In the genomic region with DNA sequence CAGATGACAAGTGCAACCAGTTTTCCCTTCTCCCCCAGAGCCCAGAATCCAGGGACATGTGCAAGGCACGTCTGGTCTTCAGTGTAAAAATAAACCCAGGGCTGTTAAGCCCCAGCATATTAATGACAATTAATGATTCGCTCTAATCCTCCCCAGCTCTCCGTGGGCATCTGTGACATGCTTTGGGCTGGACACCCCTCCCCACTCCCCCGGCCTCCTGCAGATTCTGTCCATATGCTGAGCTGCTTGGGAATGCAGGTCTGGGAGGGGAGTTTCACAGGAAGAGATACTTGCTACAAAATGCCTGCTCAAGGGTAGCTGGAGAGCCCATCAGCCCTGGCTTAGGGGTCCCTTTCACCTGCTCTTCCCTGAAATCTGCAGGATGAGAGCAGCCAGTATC, we compare ENCODE assay signal across 21 cellular contexts. TPM values are rescaled to one million over a fixed set of nuclear protein-coding genes. Genes with fewer than 3 reads are reported as not detected.
A peak's percentile ranks its signal among the peaks of the same experiment; 100 is the strongest.
DNase-seq lines count a peak whose midpoint lies in the region; ATAC-seq and TF ChIP-seq lines count a peak whose summit lies in the region.
"Had no signal": no experiment of that assay in that cellular context is flagged by ENCODE, and none has a peak within 500 bp of the region (broad histone marks: within the 10 kb centered on the region; RNA-seq: fewer than 3 reads in every experiment).

No MANE protein-coding gene starts in this region.

- no peaks in the 10 kb centered on the region for H3K9me3 ChIP-seq in SK-N-SH

- H3K4me2 ChIP-seq in SK-N-SH = no peak overlapping the region

- no peak overlapping the region for H3K27ac ChIP-seq in SK-N-SH (ENCODE audit: low read depth in 2 of 2, low read length in 1 of 2)
- H3K27ac ChIP-seq: 22Rv1 had no signal

- no peaks in the 10 kb centered on the region for H3K36me3 Mint-ChIP-seq in brain
- H3K36me3 Mint-ChIP-seq: CD14-positive monocyte, IgD-negative memory B cell had no signal

- H3K9me3 Mint-ChIP-seq in brain = peaks cover 0 to 5% (median 0%) of the 10 kb centered on the region in 5 experiments
- H3K9me3 Mint-ChIP-seq: CD14-positive monocyte, IgD-negative memory B cell had no signal

- no peak overlapping the region for H3K4me3 Mint-ChIP-seq in brain
- H3K4me3 Mint-ChIP-seq: CD14-positive monocyte had no signal

- POLR2A ChIA-PET in SK-N-SH (lab: Yijun Ruan, JAX) = no interaction called here

- WGBS in SK-N-SH (ENCODE audit: low lambda C conversion rate) = 18% methylated on average over 3 of the region's 4 CpGs

- TF ChIP-seq RAD21 in SK-N-SH (IDR thresholded peaks at IDR 0.05; ENCODE audit: low read length) = no peak

- no peak overlapping the region for H3K9ac ChIP-seq in SK-N-SH

- no peaks in the 10 kb centered on the region for H3F3A ChIP-seq in SK-N-SH (replicated peaks; ENCODE audit: insufficient read depth)

- no peaks in the 10 kb centered on the region for H3K27me3 ChIP-seq in SK-N-SH (ENCODE audit: insufficient read depth)

- DNase-seq in SK-N-SH (peak; percentile 37), iPS-NIHi7 (ENCODE audit: extremely low spot score) (peak; percentile 44), left ventricle myocardium superior (no peak), GOT3 (lab: John Stamatoyannopoulos, UW) (no peak)
- DNase-seq in stimulated activated CD4-positive, alpha-beta T cell treated with anti-CD3 and anti-CD28 coated beads, Interleukin-4, amount 100 ng/mL, for 24 hours = no peak
- DNase-seq: DMS153; Karpas-422; NCI-H1417 treated with DMSO at 0.1 percent for 48 hours; NCI-H187 treated with DMSO at 0.1 percent for 48 hours; NCI-H345; NCI-H69; NK-92 treated with Interleukin-12 subunit alpha and Interleukin-12 subunit beta, amount 100 ng/mL, for 24 hours; Right ventricle myocardium superior had no signal

- H3K27me3 Mint-ChIP-seq in brain = peaks cover 3% of the 10 kb centered on the region

- ATAC-seq in SK-N-SH treated with all-trans-retinoic acid at 6 μM for 48 hours (no peak), left ventricle myocardium superior (no peak), HG03378 (IDR thresholded peaks at IDR 0.05; ENCODE audit: unreplicated experiment) (no peak)
- ATAC-seq: GM12878 had no signal

- H3K79me2 ChIP-seq in SK-N-SH (ENCODE audit: insufficient read depth) = no peaks in the 10 kb centered on the region

- H3K36me3 ChIP-seq in SK-N-SH (replicated peaks in 1 of 2; ENCODE audit: control insufficient read depth in 1 of 2, insufficient read depth in 2 of 2, low read length in 1 of 2) = no peaks in the 10 kb centered on the region

- H3K9me2 ChIP-seq in SK-N-SH = no peaks in the 10 kb centered on the region

- intact Hi-C loops in left ventricle myocardium superior (cut with micrococcal nuclease) = no loop called here

- H2AFZ ChIP-seq in SK-N-SH (ENCODE audit: low read depth) = no peak overlapping the region

- H3K4me3 ChIP-seq in SK-N-SH (ENCODE audit: low read depth in 2 of 2, low read length in 1 of 2) = no peak overlapping the region
- H3K4me3 ChIP-seq: GM12878 had no signal

- H3K4me1 ChIP-seq in SK-N-SH (ENCODE audit: control insufficient read depth in 1 of 2, insufficient read depth in 2 of 2, low read depth in 1 of 2, low read length in 1 of 2) = peaks cover 0 to 5% of the 10 kb centered on the region in 2 experiments; a peak in 1 of 4 replicates

- H3K4me1 Mint-ChIP-seq in brain = peaks cover 12% of the 10 kb centered on the region
- H3K4me1 Mint-ChIP-seq: CD14-positive monocyte, IgD-negative memory B cell had no signal

- H3K27ac Mint-ChIP-seq in brain = peak overlapping the region in 4 of 5 experiments; percentile 32 to 79 (median 62)
- H3K27ac Mint-ChIP-seq: CD14-positive monocyte, IgD-negative memory B cell had no signal

- TF ChIP-seq CTCF in SK-N-SH (IDR thresholded peaks at IDR 0.05) = no peak
- no peak for TF ChIP-seq CTCF in brain (conservative IDR thresholded peaks at IDR 0.05)

- CTCF ChIA-PET in SK-N-SH (lab: Yijun Ruan, JAX) = interaction anchor here (1.3 to 4.4 kb wide), 3 partner anchors 25 to 150 kb away, joined by 3 to 31 read pairs (median 4); no protein-coding TSS in a partner anchor

- no peak for TF ChIP-seq EP300 in SK-N-SH (IDR thresholded peaks at IDR 0.05; ENCODE audit: borderline replicate concordance in 1 of 2, low read depth in 1 of 2, low read length in 1 of 2)

- no peaks in the 10 kb centered on the region for H4K20me1 ChIP-seq in SK-N-SH (ENCODE audit: insufficient read depth)

TF ChIP-seq in SK-N-SH, 30 proteins besides CTCF, POLR2A, EP300 and RAD21:
- no peak for TF ChIP-seq SMC3 (IDR thresholded peaks at IDR 0.05; ENCODE audit: low read depth, low read length)
- no peak for TF ChIP-seq FOSL2 (IDR thresholded peaks at IDR 0.05; ENCODE audit: borderline replicate concordance, low read depth)
- TF ChIP-seq EZH2phosphoT487 (IDR thresholded peaks at IDR 0.05; ENCODE audit: borderline replicate concordance, low read depth) = no peak
- TF ChIP-seq TEAD4 (IDR thresholded peaks at IDR 0.05; ENCODE audit: borderline replicate concordance, insufficient read depth) = no peak
- no peak for TF ChIP-seq TCF12 (IDR thresholded peaks at IDR 0.05)
- no peak for TF ChIP-seq RCOR1 (IDR thresholded peaks at IDR 0.05; ENCODE audit: low read length)
- TF ChIP-seq, protein P1, sequence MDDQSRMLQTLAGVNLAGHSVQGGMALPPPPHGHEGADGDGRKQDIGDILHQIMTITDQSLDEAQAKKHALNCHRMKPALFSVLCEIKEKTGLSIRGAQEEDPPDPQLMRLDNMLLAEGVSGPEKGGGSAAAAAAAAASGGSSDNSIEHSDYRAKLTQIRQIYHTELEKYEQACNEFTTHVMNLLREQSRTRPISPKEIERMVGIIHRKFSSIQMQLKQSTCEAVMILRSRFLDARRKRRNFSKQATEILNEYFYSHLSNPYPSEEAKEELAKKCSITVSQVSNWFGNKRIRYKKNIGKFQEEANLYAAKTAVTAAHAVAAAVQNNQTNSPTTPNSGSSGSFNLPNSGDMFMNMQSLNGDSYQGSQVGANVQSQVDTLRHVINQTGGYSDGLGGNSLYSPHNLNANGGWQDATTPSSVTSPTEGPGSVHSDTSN (IDR thresholded peaks at IDR 0.05) = no peak
- no peak for TF ChIP-seq POLR2AphosphoS5 (IDR thresholded peaks at IDR 0.05; ENCODE audit: low read depth, low read length)
- no peak for TF ChIP-seq JUND (IDR thresholded peaks at IDR 0.05)
- TF ChIP-seq, protein P2, sequence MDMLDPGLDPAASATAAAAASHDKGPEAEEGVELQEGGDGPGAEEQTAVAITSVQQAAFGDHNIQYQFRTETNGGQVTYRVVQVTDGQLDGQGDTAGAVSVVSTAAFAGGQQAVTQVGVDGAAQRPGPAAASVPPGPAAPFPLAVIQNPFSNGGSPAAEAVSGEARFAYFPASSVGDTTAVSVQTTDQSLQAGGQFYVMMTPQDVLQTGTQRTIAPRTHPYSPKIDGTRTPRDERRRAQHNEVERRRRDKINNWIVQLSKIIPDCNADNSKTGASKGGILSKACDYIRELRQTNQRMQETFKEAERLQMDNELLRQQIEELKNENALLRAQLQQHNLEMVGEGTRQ (IDR thresholded peaks at IDR 0.05; ENCODE audit: borderline replicate concordance, low read depth, low read length) = no peak
- TF ChIP-seq TAF1 (IDR thresholded peaks at IDR 0.05; ENCODE audit: borderline replicate concordance, low read depth, low read length) = no peak
- TF ChIP-seq FOXM1 (IDR thresholded peaks at IDR 0.05; ENCODE audit: low read depth) = no peak

TF ChIP-seq in SK-N-SH treated with all-trans-retinoic acid at 6 μM for 48 hours, 23 proteins besides CTCF, POLR2A, EP300 and RAD21:
- TF ChIP-seq RARB (CRISPR knock-in tag; IDR thresholded peaks at IDR 0.05) (no peak), ZNF70 (CRISPR knock-in tag; IDR thresholded peaks at IDR 0.05) (no peak), ZNF565 (CRISPR knock-in tag; conservative IDR thresholded peaks at IDR 0.05; ENCODE audit: low read depth) (no peak), ZFP3 (CRISPR knock-in tag; IDR thresholded peaks at IDR 0.05) (no peak)
- TF ChIP-seq, protein P3, sequence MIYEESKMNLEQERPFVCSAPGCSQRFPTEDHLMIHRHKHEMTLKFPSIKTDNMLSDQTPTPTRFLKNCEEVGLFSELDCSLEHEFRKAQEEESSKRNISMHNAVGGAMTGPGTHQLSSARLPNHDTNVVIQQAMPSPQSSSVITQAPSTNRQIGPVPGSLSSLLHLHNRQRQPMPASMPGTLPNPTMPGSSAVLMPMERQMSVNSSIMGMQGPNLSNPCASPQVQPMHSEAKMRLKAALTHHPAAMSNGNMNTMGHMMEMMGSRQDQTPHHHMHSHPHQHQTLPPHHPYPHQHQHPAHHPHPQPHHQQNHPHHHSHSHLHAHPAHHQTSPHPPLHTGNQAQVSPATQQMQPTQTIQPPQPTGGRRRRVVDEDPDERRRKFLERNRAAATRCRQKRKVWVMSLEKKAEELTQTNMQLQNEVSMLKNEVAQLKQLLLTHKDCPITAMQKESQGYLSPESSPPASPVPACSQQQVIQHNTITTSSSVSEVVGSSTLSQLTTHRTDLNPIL (CRISPR knock-in tag; IDR thresholded peaks at IDR 0.05; ENCODE audit: low read depth) = no peak
- TF ChIP-seq, protein P4, sequence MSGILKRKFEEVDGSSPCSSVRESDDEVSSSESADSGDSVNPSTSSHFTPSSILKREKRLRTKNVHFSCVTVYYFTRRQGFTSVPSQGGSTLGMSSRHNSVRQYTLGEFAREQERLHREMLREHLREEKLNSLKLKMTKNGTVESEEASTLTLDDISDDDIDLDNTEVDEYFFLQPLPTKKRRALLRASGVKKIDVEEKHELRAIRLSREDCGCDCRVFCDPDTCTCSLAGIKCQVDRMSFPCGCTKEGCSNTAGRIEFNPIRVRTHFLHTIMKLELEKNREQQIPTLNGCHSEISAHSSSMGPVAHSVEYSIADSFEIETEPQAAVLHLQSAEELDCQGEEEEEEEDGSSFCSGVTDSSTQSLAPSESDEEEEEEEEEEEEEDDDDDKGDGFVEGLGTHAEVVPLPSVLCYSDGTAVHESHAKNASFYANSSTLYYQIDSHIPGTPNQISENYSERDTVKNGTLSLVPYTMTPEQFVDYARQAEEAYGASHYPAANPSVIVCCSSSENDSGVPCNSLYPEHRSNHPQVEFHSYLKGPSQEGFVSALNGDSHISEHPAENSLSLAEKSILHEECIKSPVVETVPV (CRISPR knock-in tag; IDR thresholded peaks at IDR 0.05) = no peak
TF ChIP-seq in SK-N-SH treated with all-trans-retinoic acid at 6 μM for 48 hours: peak in this region for 0.

RNA-seq across cellular contexts. Expression of a gene that starts 43.0 kb away (rescaled TPM):
- polyA plus RNA-seq in SK-N-SH (2012; rRNA removed) = 2.6 and 3.1 TPM in 2 replicates
- 1.5 and 1.6 TPM in 2 replicates for polyA plus RNA-seq in SK-N-SH (2012; cell fraction: cytosol; rRNA removed)
- 10.5 and 11.8 TPM in 2 replicates for polyA plus RNA-seq in SK-N-SH (2012; cell fraction: nucleus; rRNA removed)
- 12.5 TPM for polyA plus RNA-seq in brain (ENCODE audit: insufficient read depth, low read depth, low replicate concordance)
- total RNA-seq in left ventricle myocardium superior = 4.0 TPM
- total RNA-seq: GM12878, MCF 10A had no signal
- polyA plus RNA-seq: CD14-positive monocyte, GM12878, IgD-negative memory B cell had no signal

Comparison
In these comparisons a context has a peak if more than half of its experiments do, and no peak if none do; other contexts are left out.
1. DNase-seq: peak in SK-N-SH (single experiment) and iPS-NIHi7 (single experiment); none in left ventricle myocardium superior (single experiment), GOT3 (single experiment) and stimulated activated CD4-positive, alpha-beta T cell treated with anti-CD3 and anti-CD28 coated beads, Interleukin-4, amount 100 ng/mL, for 24 hours (single experiment).